1 cellular context compared by ENCODE assay signal in genomic region chr20:59697082-59697481, GRCh38.
TF ChIP-seq lines count a peak whose summit lies in the region.

No MANE protein-coding gene starts in this region.

TF ChIP-seq in HepG2, 621 proteins besides CTCF, POLR2A, EP300 and RAD21 (continued from another document):
- TF ChIP-seq, protein P1, sequence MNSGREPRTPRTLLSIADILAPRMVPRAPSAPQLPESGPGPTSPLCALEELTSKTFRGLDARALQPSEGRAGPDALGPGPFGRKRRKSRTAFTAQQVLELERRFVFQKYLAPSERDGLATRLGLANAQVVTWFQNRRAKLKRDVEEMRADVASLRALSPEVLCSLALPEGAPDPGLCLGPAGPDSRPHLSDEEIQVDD (CRISPR knock-in tag; IDR thresholded peaks at IDR 0.05; ENCODE audit: borderline replicate concordance): no peak
- no peak for TF ChIP-seq CBX5 (CRISPR knock-in tag; IDR thresholded peaks at IDR 0.05; ENCODE audit: borderline replicate concordance)
- peak; percentile 63 for TF ChIP-seq CEBPG (CRISPR knock-in tag; IDR thresholded peaks at IDR 0.05)
- no peak for TF ChIP-seq FOXP1 (IDR thresholded peaks at IDR 0.05)
- peak; percentile 52; the same call in 1 of the 2 replicates for TF ChIP-seq FOXP1 (CRISPR knock-in tag; IDR thresholded peaks at IDR 0.05)
- TF ChIP-seq ZNF44 (CRISPR knock-in tag; IDR thresholded peaks at IDR 0.05): no peak
- no peak for TF ChIP-seq NFE2L1 (CRISPR knock-in tag; IDR thresholded peaks at IDR 0.05; ENCODE audit: borderline replicate concordance)
- no peak for TF ChIP-seq SKI (IDR thresholded peaks at IDR 0.05; ENCODE audit: partially characterized antibody)
- no peak for TF ChIP-seq TBX2 (CRISPR knock-in tag; IDR thresholded peaks at IDR 0.05; ENCODE audit: borderline replicate concordance)
- peak; percentile 23; the same call in 1 of the 2 replicates for TF ChIP-seq GABPB1 (CRISPR knock-in tag; IDR thresholded peaks at IDR 0.05)
- 0 out of 2 replicates have a peak, but pooled peaks have one; percentile 38 for TF ChIP-seq ONECUT2 (CRISPR knock-in tag; IDR thresholded peaks at IDR 0.05)
- TF ChIP-seq ETS1 (CRISPR knock-in tag; IDR thresholded peaks at IDR 0.05): no peak
- TF ChIP-seq PCBP1 (IDR thresholded peaks at IDR 0.05; ENCODE audit: borderline replicate concordance, low read depth, low read length): no peak
- TF ChIP-seq BHLHE40 (IDR thresholded peaks at IDR 0.05; ENCODE audit: low read length): peak; percentile 20; the same call in 1 of the 2 replicates
- no peak for TF ChIP-seq ZNF567 (CRISPR knock-in tag; IDR thresholded peaks at IDR 0.05; ENCODE audit: borderline replicate concordance)
- TF ChIP-seq MAX (IDR thresholded peaks at IDR 0.05): no peak
- TF ChIP-seq, protein P2, sequence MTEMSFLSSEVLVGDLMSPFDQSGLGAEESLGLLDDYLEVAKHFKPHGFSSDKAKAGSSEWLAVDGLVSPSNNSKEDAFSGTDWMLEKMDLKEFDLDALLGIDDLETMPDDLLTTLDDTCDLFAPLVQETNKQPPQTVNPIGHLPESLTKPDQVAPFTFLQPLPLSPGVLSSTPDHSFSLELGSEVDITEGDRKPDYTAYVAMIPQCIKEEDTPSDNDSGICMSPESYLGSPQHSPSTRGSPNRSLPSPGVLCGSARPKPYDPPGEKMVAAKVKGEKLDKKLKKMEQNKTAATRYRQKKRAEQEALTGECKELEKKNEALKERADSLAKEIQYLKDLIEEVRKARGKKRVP (CRISPR knock-in tag; IDR thresholded peaks at IDR 0.05): peak in 1 of 2 experiments; percentile 85; a peak in 2 of 4 replicates
- TF ChIP-seq, protein P3, sequence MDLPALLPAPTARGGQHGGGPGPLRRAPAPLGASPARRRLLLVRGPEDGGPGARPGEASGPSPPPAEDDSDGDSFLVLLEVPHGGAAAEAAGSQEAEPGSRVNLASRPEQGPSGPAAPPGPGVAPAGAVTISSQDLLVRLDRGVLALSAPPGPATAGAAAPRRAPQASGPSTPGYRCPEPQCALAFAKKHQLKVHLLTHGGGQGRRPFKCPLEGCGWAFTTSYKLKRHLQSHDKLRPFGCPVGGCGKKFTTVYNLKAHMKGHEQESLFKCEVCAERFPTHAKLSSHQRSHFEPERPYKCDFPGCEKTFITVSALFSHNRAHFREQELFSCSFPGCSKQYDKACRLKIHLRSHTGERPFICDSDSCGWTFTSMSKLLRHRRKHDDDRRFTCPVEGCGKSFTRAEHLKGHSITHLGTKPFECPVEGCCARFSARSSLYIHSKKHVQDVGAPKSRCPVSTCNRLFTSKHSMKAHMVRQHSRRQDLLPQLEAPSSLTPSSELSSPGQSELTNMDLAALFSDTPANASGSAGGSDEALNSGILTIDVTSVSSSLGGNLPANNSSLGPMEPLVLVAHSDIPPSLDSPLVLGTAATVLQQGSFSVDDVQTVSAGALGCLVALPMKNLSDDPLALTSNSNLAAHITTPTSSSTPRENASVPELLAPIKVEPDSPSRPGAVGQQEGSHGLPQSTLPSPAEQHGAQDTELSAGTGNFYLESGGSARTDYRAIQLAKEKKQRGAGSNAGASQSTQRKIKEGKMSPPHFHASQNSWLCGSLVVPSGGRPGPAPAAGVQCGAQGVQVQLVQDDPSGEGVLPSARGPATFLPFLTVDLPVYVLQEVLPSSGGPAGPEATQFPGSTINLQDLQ (CRISPR knock-in tag; IDR thresholded peaks at IDR 0.05): no peak
- no peak for TF ChIP-seq MAFK (conservative IDR thresholded peaks at IDR 0.05 in 1 of 2, IDR thresholded peaks at IDR 0.05 in 1 of 2; ENCODE audit: low read length in 2 of 2)
- TF ChIP-seq ZBTB7A (CRISPR knock-in tag; IDR thresholded peaks at IDR 0.05): no peak
- TF ChIP-seq ZNF691 (CRISPR knock-in tag; IDR thresholded peaks at IDR 0.05; ENCODE audit: borderline replicate concordance, low read depth): no peak
- no peak for TF ChIP-seq ZMAT3 (CRISPR knock-in tag; conservative IDR thresholded peaks at IDR 0.05)
- peak; percentile 86 for TF ChIP-seq CEBPB (IDR thresholded peaks at IDR 0.05; ENCODE audit: borderline replicate concordance, low read depth, low read length)
- TF ChIP-seq, protein P4, sequence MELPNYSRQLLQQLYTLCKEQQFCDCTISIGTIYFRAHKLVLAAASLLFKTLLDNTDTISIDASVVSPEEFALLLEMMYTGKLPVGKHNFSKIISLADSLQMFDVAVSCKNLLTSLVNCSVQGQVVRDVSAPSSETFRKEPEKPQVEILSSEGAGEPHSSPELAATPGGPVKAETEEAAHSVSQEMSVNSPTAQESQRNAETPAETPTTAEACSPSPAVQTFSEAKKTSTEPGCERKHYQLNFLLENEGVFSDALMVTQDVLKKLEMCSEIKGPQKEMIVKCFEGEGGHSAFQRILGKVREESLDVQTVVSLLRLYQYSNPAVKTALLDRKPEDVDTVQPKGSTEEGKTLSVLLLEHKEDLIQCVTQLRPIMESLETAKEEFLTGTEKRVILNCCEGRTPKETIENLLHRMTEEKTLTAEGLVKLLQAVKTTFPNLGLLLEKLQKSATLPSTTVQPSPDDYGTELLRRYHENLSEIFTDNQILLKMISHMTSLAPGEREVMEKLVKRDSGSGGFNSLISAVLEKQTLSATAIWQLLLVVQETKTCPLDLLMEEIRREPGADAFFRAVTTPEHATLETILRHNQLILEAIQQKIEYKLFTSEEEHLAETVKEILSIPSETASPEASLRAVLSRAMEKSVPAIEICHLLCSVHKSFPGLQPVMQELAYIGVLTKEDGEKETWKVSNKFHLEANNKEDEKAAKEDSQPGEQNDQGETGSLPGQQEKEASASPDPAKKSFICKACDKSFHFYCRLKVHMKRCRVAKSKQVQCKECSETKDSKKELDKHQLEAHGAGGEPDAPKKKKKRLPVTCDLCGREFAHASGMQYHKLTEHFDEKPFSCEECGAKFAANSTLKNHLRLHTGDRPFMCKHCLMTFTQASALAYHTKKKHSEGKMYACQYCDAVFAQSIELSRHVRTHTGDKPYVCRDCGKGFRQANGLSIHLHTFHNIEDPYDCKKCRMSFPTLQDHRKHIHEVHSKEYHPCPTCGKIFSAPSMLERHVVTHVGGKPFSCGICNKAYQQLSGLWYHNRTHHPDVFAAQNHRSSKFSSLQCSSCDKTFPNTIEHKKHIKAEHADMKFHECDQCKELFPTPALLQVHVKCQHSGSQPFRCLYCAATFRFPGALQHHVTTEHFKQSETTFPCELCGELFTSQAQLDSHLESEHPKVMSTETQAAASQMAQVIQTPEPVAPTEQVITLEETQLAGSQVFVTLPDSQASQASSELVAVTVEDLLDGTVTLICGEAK (IDR thresholded peaks at IDR 0.05): no peak
- TF ChIP-seq, protein P4 (CRISPR knock-in tag; IDR thresholded peaks at IDR 0.05): no peak
- TF ChIP-seq BRCA1 (CRISPR knock-in tag; IDR thresholded peaks at IDR 0.05): no peak
- no peak for TF ChIP-seq CBX1 (IDR thresholded peaks at IDR 0.05; ENCODE audit: low read depth)
- TF ChIP-seq ZNF160 (CRISPR knock-in tag; IDR thresholded peaks at IDR 0.05): no peak
- TF ChIP-seq ZNF784 (CRISPR knock-in tag; IDR thresholded peaks at IDR 0.05; ENCODE audit: borderline replicate concordance): no peak
- no peak for TF ChIP-seq SIX4 (CRISPR knock-in tag; IDR thresholded peaks at IDR 0.05)
- TF ChIP-seq ZNF883 (CRISPR knock-in tag; IDR thresholded peaks at IDR 0.05; ENCODE audit: not compliant biosample characterization): no peak
- TF ChIP-seq MLLT10 (CRISPR knock-in tag; IDR thresholded peaks at IDR 0.05): no peak
- no peak for TF ChIP-seq RBM39 (IDR thresholded peaks at IDR 0.05; ENCODE audit: low read depth, low read length, poor library complexity, severe bottlenecking)
- TF ChIP-seq ZNF780A (CRISPR knock-in tag; IDR thresholded peaks at IDR 0.05): no peak
- no peak for TF ChIP-seq GABPA (IDR thresholded peaks at IDR 0.05; ENCODE audit: low read depth, low read length)
- TF ChIP-seq GABPA (CRISPR knock-in tag; IDR thresholded peaks at IDR 0.05; ENCODE audit: low read depth): no peak
- TF ChIP-seq ATF7 (IDR thresholded peaks at IDR 0.05): 0 out of 2 replicates have a peak, but pooled peaks have one; percentile 27
- TF ChIP-seq ATF7 (CRISPR knock-in tag; IDR thresholded peaks at IDR 0.05): no peak
- peak; percentile 32; the same call in 1 of the 2 replicates for TF ChIP-seq FOXA3 (CRISPR knock-in tag; IDR thresholded peaks at IDR 0.05)
- no peak for TF ChIP-seq JDP2 (CRISPR knock-in tag; IDR thresholded peaks at IDR 0.05; ENCODE audit: borderline replicate concordance)
TF ChIP-seq in HepG2: peak in this region for 10.
